14 cellular contexts compared by ENCODE assay signal in genomic region chr20:60053813-60054190, GRCh38.
DNase-seq lines count a peak whose midpoint lies in the region; ATAC-seq and TF ChIP-seq lines count a peak whose summit lies in the region.
"Had no signal": no experiment of that assay in that cellular context is flagged by ENCODE, and none has a peak within 500 bp of the region (broad histone marks: within the 10 kb centered on the region; RNA-seq: fewer than 3 reads in every experiment).

No MANE protein-coding gene starts in this region.

- POLR2A ChIA-PET in activated CD4-positive, alpha-beta T cell treated with anti-CD3 and anti-CD28 coated beads, Interleukin-2, amount 10 ng/mL, durations not matched to agents 7 days and 5 days (lab: Charles Lee), result no interaction called here
- POLR2A ChIA-PET in GM10248 (lab: Yijun Ruan, JAX), result no interaction called here

- H3K27me3 Mint-ChIP-seq in activated CD4-positive, alpha-beta T cell treated with anti-CD3 and anti-CD28 coated beads, Interleukin-2, amount 10 ng/mL, durations not matched to agents 7 days and 5 days, result no peaks in the 10 kb centered on the region
- H3K27me3 Mint-ChIP-seq in Calu3 (ENCODE audit: unreplicated experiment), result peaks cover 64% of the 10 kb centered on the region
- H3K27me3 Mint-ChIP-seq in activated T-helper 17 cell treated with anti-CD3 and anti-CD28 coated beads, Interleukin-2, amount 50 U/mL, for 72 hours, result peaks cover 3% of the 10 kb centered on the region

- no peak for DNase-seq in activated CD4-positive, alpha-beta T cell treated with anti-CD3 and anti-CD28 coated beads, Interleukin-2, amount 10 ng/mL, durations not matched to agents 7 days and 5 days
- no peak for DNase-seq in activated CD4-positive, alpha-beta T cell treated with anti-CD3 and anti-CD28 coated beads for 4 hours
- DNase-seq in Calu3 (no peak), ecto neural progenitor cell (ENCODE audit: low spot score) (peak; percentile 19), spleen (no peak), GM10248 (ENCODE audit: extremely low spot score) (no peak)
- DNase-seq: BE2C, DMS79, NCI-H1694 treated with DMSO at 0.1 percent for 48 hours, NCI-H226, PC-3, RPMI8226 had no signal

- H3K9me3 Mint-ChIP-seq in activated CD4-positive, alpha-beta T cell treated with anti-CD3 and anti-CD28 coated beads, Interleukin-2, amount 10 ng/mL, durations not matched to agents 7 days and 5 days, result no peaks in the 10 kb centered on the region
- no peaks in the 10 kb centered on the region for H3K9me3 Mint-ChIP-seq in Calu3 (ENCODE audit: low read depth, unreplicated experiment)
- no peaks in the 10 kb centered on the region for H3K9me3 Mint-ChIP-seq in activated T-helper 17 cell treated with anti-CD3 and anti-CD28 coated beads, Interleukin-2, amount 50 U/mL, for 72 hours

- intact Hi-C loops in Calu3 (cut with micrococcal nuclease; ENCODE audit: unreplicated experiment) (loop anchor here (5.0 kb wide), 1 partner anchor 82 kb away; no protein-coding TSS in a partner anchor), spleen (cut with DNase I; ENCODE audit: low total_unique reads) (loop anchor here (10.0 kb wide), 1 partner anchor 1071 kb away; no protein-coding TSS in a partner anchor)

- peaks cover 0 to 30% (median 0%) of the 10 kb centered on the region in 7 donors for H3K27me3 ChIP-seq in spleen (replicated peaks in 1 of 7)
- H3K27me3 ChIP-seq: BE2C had no signal

- peak overlapping the region in 7 of 8 donors; percentile 8 to 96 (median 87) for H3K27ac ChIP-seq in spleen
- H3K27ac ChIP-seq: KMS-11 had no signal

- peaks cover 47% of the 10 kb centered on the region for H3K4me1 Mint-ChIP-seq in activated CD4-positive, alpha-beta T cell treated with anti-CD3 and anti-CD28 coated beads, Interleukin-2, amount 10 ng/mL, durations not matched to agents 7 days and 5 days
- H3K4me1 Mint-ChIP-seq in Calu3 (ENCODE audit: low read depth, unreplicated experiment), result peaks cover 20% of the 10 kb centered on the region
- peaks cover 30% of the 10 kb centered on the region for H3K4me1 Mint-ChIP-seq in activated T-helper 17 cell treated with anti-CD3 and anti-CD28 coated beads, Interleukin-2, amount 50 U/mL, for 72 hours

- BruUV-seq in Calu3 (replicated peaks; lab: Mats Ljungman, UMichigan), result no TSS peak

- no peak for TF ChIP-seq POLR2A in spleen (IDR thresholded peaks at IDR 0.05)

- H3K4me1 ChIP-seq in spleen, result peaks cover 12 to 57% (median 40%) of the 10 kb centered on the region in 6 donors

- H3K36me3 Mint-ChIP-seq in activated CD4-positive, alpha-beta T cell treated with anti-CD3 and anti-CD28 coated beads, Interleukin-2, amount 10 ng/mL, durations not matched to agents 7 days and 5 days (ENCODE audit: low read depth), result no peaks in the 10 kb centered on the region
- H3K36me3 Mint-ChIP-seq in Calu3 (ENCODE audit: insufficient read depth, unreplicated experiment), result no peaks in the 10 kb centered on the region
- H3K36me3 Mint-ChIP-seq in activated T-helper 17 cell treated with anti-CD3 and anti-CD28 coated beads, Interleukin-2, amount 50 U/mL, for 72 hours (ENCODE audit: low read depth), result no peaks in the 10 kb centered on the region

- no peak for ATAC-seq in activated T-helper 17 cell treated with anti-CD3 and anti-CD28 coated beads, Interleukin-2, amount 50 U/mL, for 72 hours (replicated peaks)
- ATAC-seq: PC-3 had no signal

- H3K36me3 ChIP-seq in spleen, result no peaks in the 10 kb centered on the region
- H3K36me3 ChIP-seq: BE2C had no signal

- H3K4me3 ChIP-seq in spleen, result peak overlapping the region in 1 of 8 donors; percentile 66

- H3K9me3 ChIP-seq in spleen, result no peaks in the 10 kb centered on the region

- no peak overlapping the region for H3K4me3 Mint-ChIP-seq in activated CD4-positive, alpha-beta T cell treated with anti-CD3 and anti-CD28 coated beads, Interleukin-2, amount 10 ng/mL, durations not matched to agents 7 days and 5 days
- peak overlapping the region; percentile 0 for H3K4me3 Mint-ChIP-seq in Calu3 (ENCODE audit: low read depth, unreplicated experiment)
- no peak overlapping the region for H3K4me3 Mint-ChIP-seq in activated T-helper 17 cell treated with anti-CD3 and anti-CD28 coated beads, Interleukin-2, amount 50 U/mL, for 72 hours

- H3K27ac Mint-ChIP-seq in activated CD4-positive, alpha-beta T cell treated with anti-CD3 and anti-CD28 coated beads, Interleukin-2, amount 10 ng/mL, durations not matched to agents 7 days and 5 days, result peak overlapping the region; percentile 56
- H3K27ac Mint-ChIP-seq in Calu3 (ENCODE audit: unreplicated experiment), result no peak overlapping the region
- H3K27ac Mint-ChIP-seq in activated T-helper 17 cell treated with anti-CD3 and anti-CD28 coated beads, Interleukin-2, amount 50 U/mL, for 72 hours, result no peak overlapping the region

- TF ChIP-seq CTCF in Calu3 (IDR thresholded peaks at IDR 0.05; ENCODE audit: unreplicated experiment) (no peak), spleen (IDR thresholded peaks at IDR 0.05 in 8 of 11, conservative IDR thresholded peaks at IDR 0.05 in 3 of 11) (no peak), GM10248 (IDR thresholded peaks at IDR 0.05; ENCODE audit: control extremely low read depth, extremely low read depth, low read depth, missing control alignments) (no peak)

- WGBS in spleen, 5 donors, result 80 to 92% (median 84%) methylated on average over 4 of the region's 4 CpGs

- CTCF ChIA-PET in activated CD4-positive, alpha-beta T cell treated with anti-CD3 and anti-CD28 coated beads, Interleukin-2, amount 10 ng/mL, durations not matched to agents 7 days and 5 days (lab: Charles Lee), result no interaction called here
- CTCF ChIA-PET in Calu3 (lab: Charles Lee), result no interaction called here
- CTCF ChIA-PET in GM10248 (lab: Yijun Ruan, JAX), result no interaction called here
